In genomic region chr16:57735755-57736418, GRCh38 we compare ENCODE assay signal across 8 cellular contexts. TPM values are rescaled to one million over a fixed set of nuclear protein-coding genes. Genes with fewer than 3 reads are reported as not detected.
DNase-seq lines count a peak whose midpoint lies in the region; FAIRE-seq and TF ChIP-seq lines count a peak whose summit lies in the region.

TSS of gene KATNB1 (plus strand) at chr16:57735770. CDS start at chr16:57737244, 1,474 bp downstream.

- H3K9ac ChIP-seq in kidney (ENCODE audit: low read length in 2 of 2) (peak within 1 kb of the TSS; percentile 89 to 96), stomach smooth muscle (ENCODE audit: low read length in 2 of 2) (peak within 1 kb of the TSS; percentile 96 to 97)

- no peaks in the 10 kb centered on the region for H3K36me3 ChIP-seq in kidney (ENCODE audit: control insufficient read depth in 1 of 2, insufficient read depth in 2 of 2, low read length in 2 of 2)
- no peaks in the 10 kb centered on the region for H3K36me3 ChIP-seq in stomach smooth muscle (ENCODE audit: control insufficient read depth in 2 of 2, insufficient read depth in 2 of 2, low read length in 2 of 2)

- H3K27me3 ChIP-seq in stomach smooth muscle (ENCODE audit: control insufficient read depth in 1 of 2, insufficient read depth in 2 of 2, low read length in 2 of 2), result no peaks in the 10 kb centered on the region

- intact Hi-C loops in kidney (cut with DNase I), result no loop called here

- peak within 1 kb of the TSS; percentile 73 to 92 for H3K27ac ChIP-seq in kidney (ENCODE audit: low read depth in 2 of 2, low read length in 2 of 2)
- H3K27ac ChIP-seq in stomach smooth muscle (ENCODE audit: low read length), result peak within 1 kb of the TSS; percentile 87

- H3K4me1 ChIP-seq in kidney (ENCODE audit: control insufficient read depth in 1 of 2, insufficient read depth in 1 of 2, low read depth in 1 of 2, low read length in 2 of 2), result peaks cover 15% of the 10 kb centered on the region in 2 donors
- peaks cover 16% of the 10 kb centered on the region for H3K4me1 ChIP-seq in stomach smooth muscle (ENCODE audit: control insufficient read depth, insufficient read depth, low read length)

- H3K4me3 ChIP-seq in GM12865 (ENCODE audit: low read depth, low read length), result peak within 1 kb of the TSS; percentile 84
- H3K4me3 ChIP-seq in astrocyte of the cerebellum (ENCODE audit: low read depth, low read length), result peak within 1 kb of the TSS; percentile 80
- peak within 1 kb of the TSS; percentile 84 to 96 for H3K4me3 ChIP-seq in kidney (ENCODE audit: low read length in 2 of 2)
- H3K4me3 ChIP-seq in stomach smooth muscle (ENCODE audit: low read length in 2 of 2), result peak within 1 kb of the TSS; percentile 91 to 98

- in situ Hi-C loops in astrocyte of the cerebellum (cut with HindIII; ENCODE audit: low sequenced_read_pairs), result no loop called here

- no peak for TF ChIP-seq CTCF in GM12865 (IDR thresholded peaks at IDR 0.05; ENCODE audit: insufficient read depth, low read depth, low read length, missing control alignments)
- no peak for TF ChIP-seq CTCF in astrocyte of the cerebellum (IDR thresholded peaks at IDR 0.05; ENCODE audit: low read depth, low read length, missing control alignments)
- TF ChIP-seq CTCF in kidney (IDR thresholded peaks at IDR 0.05; ENCODE audit: borderline replicate concordance, extremely low read depth, insufficient read depth), result no peak

- no peak for FAIRE-seq in kidney (lab: Jason Lieb, UNC)

- DNase-seq in GM12865 (ENCODE audit: low read depth), result no peak
- DNase-seq in HuH-7.5 (ENCODE audit: low spot score), result peak; percentile 5
- no peak for DNase-seq in astrocyte of the cerebellum (ENCODE audit: low read depth)
- DNase-seq in kidney, result peak; percentile 73
- DNase-seq in stimulated activated CD4-positive, alpha-beta T cell treated with anti-CD3 and anti-CD28 coated beads, Interleukin-4, amount 100 ng/mL, for 24 hours, result no peak
- DNase-seq in COR-L47 (lab: John Stamatoyannopoulos, UW), result no peak
- DNase-seq in stimulated activated CD4-positive, alpha-beta T cell treated with anti-CD3 and anti-CD28 coated beads, Interleukin-12 subunit alpha, Interleukin-12 subunit beta, amount 100 ng/mL, for 4 hours, result no peak

- no peaks in the 10 kb centered on the region for H3K9me3 ChIP-seq in kidney (ENCODE audit: control insufficient read depth in 1 of 2, low read length in 2 of 2)
- H3K9me3 ChIP-seq in stomach smooth muscle (ENCODE audit: control insufficient read depth in 2 of 2, low read length in 2 of 2), result no peaks in the 10 kb centered on the region

RNA-seq across cellular contexts. Expression of gene KATNB1, which starts in this region (rescaled TPM):
- total RNA-seq in kidney, result 14.5 TPM
- 13.9 TPM for polyA plus RNA-seq in kidney (ENCODE audit: insufficient read depth, low read depth, low replicate concordance)

Comparison
In these comparisons a context has a peak if more than half of its experiments do, and no peak if none do; other contexts are left out.
1. DNase-seq: peak in HuH-7.5 (single experiment) and kidney (single experiment); none in GM12865 (single experiment), astrocyte of the cerebellum (single experiment), stimulated activated CD4-positive, alpha-beta T cell treated with anti-CD3 and anti-CD28 coated beads, Interleukin-4, amount 100 ng/mL, for 24 hours (single experiment), COR-L47 (single experiment) and stimulated activated CD4-positive, alpha-beta T cell treated with anti-CD3 and anti-CD28 coated beads, Interleukin-12 subunit alpha, Interleukin-12 subunit beta, amount 100 ng/mL, for 4 hours (single experiment).
2. Peak in every context shown above with its lines, with median percentiles within 50 percentile points of each other: H3K4me3 ChIP-seq.